Comparison of ENCODE assay signal across 6 cellular contexts in the genomic region with DNA sequence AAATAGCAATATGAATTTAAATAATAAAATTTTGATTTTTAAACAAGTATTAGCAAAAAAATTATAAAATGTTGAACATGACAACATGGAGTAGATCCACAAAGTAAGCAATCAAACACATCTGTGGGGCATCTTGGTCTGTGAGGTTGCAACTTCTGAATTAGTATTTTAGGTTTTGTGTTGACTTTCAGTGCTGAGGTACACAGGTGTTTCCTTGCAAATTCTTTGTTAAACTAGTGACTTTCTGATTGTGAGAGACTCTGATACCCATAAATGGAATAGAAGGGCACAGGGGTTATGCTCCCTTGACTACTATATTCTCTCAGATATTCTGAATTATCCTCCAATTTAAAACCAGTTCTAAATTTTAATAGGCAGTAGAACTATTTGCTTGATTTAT.
"Had no signal": no experiment of that assay in that cellular context is flagged by ENCODE, and none has a peak within 500 bp of the region (broad histone marks: within the 10 kb centered on the region; RNA-seq: fewer than 3 reads in every experiment).

No MANE protein-coding gene starts in this region.

- H3K27ac ChIP-seq: HL-60 had no signal

- H3K27me3 Mint-ChIP-seq: IgD-negative memory B cell had no signal

- ATAC-seq: HepG2, K562 had no signal

- H3K4me1 Mint-ChIP-seq: IgD-negative memory B cell had no signal

- H3K27ac Mint-ChIP-seq: IgD-negative memory B cell had no signal

- H3K4me3 Mint-ChIP-seq: IgD-negative memory B cell had no signal

- H3K4me3 ChIP-seq: K562 had no signal

- DNase-seq: IMR-90, KBM-7 had no signal
